Comparison of ENCODE assay signal across 8 cellular contexts in genomic region chr21:37564341-37564923, GRCh38.
A peak's percentile ranks its signal among the peaks of the same experiment; 100 is the strongest.
DNase-seq lines count a peak whose midpoint lies in the region; ATAC-seq, FAIRE-seq and TF ChIP-seq lines count a peak whose summit lies in the region.

No MANE protein-coding gene starts in this region.

- no peaks in the 10 kb centered on the region; the same call in 1 of the 2 replicates for H3K36me3 ChIP-seq in GM23338 (ENCODE audit: insufficient read depth)
- no peaks in the 10 kb centered on the region for H3K36me3 ChIP-seq in pancreas
- H3K36me3 ChIP-seq in tibial artery: no peaks in the 10 kb centered on the region

- no peaks in the 10 kb centered on the region; the same call in 1 of the 2 replicates for H3K79me2 ChIP-seq in GM23338 (replicated peaks; ENCODE audit: insufficient read depth)

- H3K4me3 ChIP-seq in GM23338: peak overlapping the region; percentile 48
- peak overlapping the region; percentile 69 for H3K4me3 ChIP-seq in LNCaP clone FGC (ENCODE audit: low read depth, low read length)
- H3K4me3 ChIP-seq in pancreas: peak overlapping the region; percentile 47 to 83 (median 72)
- H3K4me3 ChIP-seq in tibial artery: peak overlapping the region; percentile 63 to 70

- H4K20me1 ChIP-seq in GM23338 (replicated peaks; ENCODE audit: insufficient read depth): no peaks in the 10 kb centered on the region

- TF ChIP-seq CTCF in GM23338 (conservative IDR thresholded peaks at IDR 0.05; ENCODE audit: low read depth in 2 of 2) (peak in 1 of 2 experiments; percentile 41; a peak in 2 of 4 replicates), LNCaP clone FGC (IDR thresholded peaks at IDR 0.05; ENCODE audit: control insufficient read depth, extremely low read depth, insufficient read depth) (no peak), glutamatergic neuron (IDR thresholded peaks at IDR 0.05; ENCODE audit: partially characterized antibody, unreplicated experiment) (no peak), pancreas (IDR thresholded peaks at IDR 0.05) (no peak), tibial artery (IDR thresholded peaks at IDR 0.05) (no peak)

- H3K27me3 Mint-ChIP-seq in GM23338 (ENCODE audit: insufficient read depth, low read depth, poor library complexity): peaks cover 18% of the 10 kb centered on the region
- H3K27me3 Mint-ChIP-seq in activated naive CD4-positive, alpha-beta T cell treated with anti-CD3 and anti-CD28 coated beads, Interleukin-2, amount 50 U/mL, for 24 hours: no peaks in the 10 kb centered on the region
- H3K27me3 Mint-ChIP-seq in glutamatergic neuron (ENCODE audit: unreplicated experiment): no peaks in the 10 kb centered on the region

- peak; percentile 54 for DNase-seq in DMS79 (lab: John Stamatoyannopoulos, UW)
- peak; percentile 48 for DNase-seq in GM23338 (ENCODE audit: low spot score)
- DNase-seq in LNCaP clone FGC (ENCODE audit: low read depth): no peak
- DNase-seq in SIG-M5 treated with dmso at 0.1 percent for 504 hours (lab: John Stamatoyannopoulos, UW; ENCODE audit: unreplicated experiment): peak; percentile 92
- DNase-seq in glutamatergic neuron: no peak
- DNase-seq in pancreas: peak; percentile 75 to 81 (median 77)
- peak; percentile 79 to 93 for DNase-seq in tibial artery

- H3K36me3 Mint-ChIP-seq in GM23338 (ENCODE audit: low read depth) (peaks cover 3% of the 10 kb centered on the region; the same call in 2 of the 3 replicates), glutamatergic neuron (ENCODE audit: unreplicated experiment) (no peaks in the 10 kb centered on the region)
- H3K36me3 Mint-ChIP-seq in activated naive CD4-positive, alpha-beta T cell treated with anti-CD3 and anti-CD28 coated beads, Interleukin-2, amount 50 U/mL, for 24 hours: no peaks in the 10 kb centered on the region

- H3K4me1 Mint-ChIP-seq in GM23338: peaks cover 17% of the 10 kb centered on the region
- peaks cover 30% of the 10 kb centered on the region for H3K4me1 Mint-ChIP-seq in activated naive CD4-positive, alpha-beta T cell treated with anti-CD3 and anti-CD28 coated beads, Interleukin-2, amount 50 U/mL, for 24 hours
- H3K4me1 Mint-ChIP-seq in glutamatergic neuron (ENCODE audit: low read depth, unreplicated experiment): no peaks in the 10 kb centered on the region

- H3K4me3 Mint-ChIP-seq in GM23338 (peak overlapping the region; percentile 57), glutamatergic neuron (ENCODE audit: unreplicated experiment) (peak overlapping the region; percentile 82)
- H3K4me3 Mint-ChIP-seq in activated naive CD4-positive, alpha-beta T cell treated with anti-CD3 and anti-CD28 coated beads, Interleukin-2, amount 50 U/mL, for 24 hours: peak overlapping the region; percentile 94

- H3K27ac ChIP-seq in GM23338 (ENCODE audit: low read depth) (peak overlapping the region; percentile 78), pancreas (peak overlapping the region; percentile 84 to 94 (median 94)), tibial artery (peak overlapping the region; percentile 84 to 86)

- peak overlapping the region; percentile 93; the same call in 1 of the 2 replicates for H2AFZ ChIP-seq in GM23338

- peaks cover 20% of the 10 kb centered on the region for H3K4me1 ChIP-seq in GM23338 (ENCODE audit: insufficient read depth)
- peaks cover 0 to 11% (median 0%) of the 10 kb centered on the region in 3 donors for H3K4me1 ChIP-seq in pancreas
- peaks cover 0 to 21% (median 16%) of the 10 kb centered on the region in 4 donors for H3K4me1 ChIP-seq in tibial artery

- peak overlapping the region; percentile 88 for H3K27ac Mint-ChIP-seq in GM23338
- H3K27ac Mint-ChIP-seq in activated naive CD4-positive, alpha-beta T cell treated with anti-CD3 and anti-CD28 coated beads, Interleukin-2, amount 50 U/mL, for 24 hours: peak overlapping the region; percentile 100
- H3K27ac Mint-ChIP-seq in glutamatergic neuron (ENCODE audit: unreplicated experiment): peak overlapping the region; percentile 43

- H3K9me3 Mint-ChIP-seq in GM23338: peaks cover 11% of the 10 kb centered on the region; the same call in 2 of the 3 replicates
- no peaks in the 10 kb centered on the region for H3K9me3 Mint-ChIP-seq in activated naive CD4-positive, alpha-beta T cell treated with anti-CD3 and anti-CD28 coated beads, Interleukin-2, amount 50 U/mL, for 24 hours
- no peaks in the 10 kb centered on the region for H3K9me3 Mint-ChIP-seq in glutamatergic neuron (ENCODE audit: unreplicated experiment)

- H3K9me3 ChIP-seq in pancreas (no peaks in the 10 kb centered on the region), tibial artery (no peaks in the 10 kb centered on the region)

- H3K27me3 ChIP-seq in GM23338 (ENCODE audit: insufficient read depth) (peaks cover 12% of the 10 kb centered on the region), pancreas (no peaks in the 10 kb centered on the region), tibial artery (no peaks in the 10 kb centered on the region)

- H3F3A ChIP-seq in GM23338 (replicated peaks; ENCODE audit: low read depth): 0 out of 2 replicates have a peak, but pooled peaks cover 9% of the 10 kb centered on the region

- H3K9me2 ChIP-seq in GM23338 (ENCODE audit: insufficient read depth): peaks cover 11% of the 10 kb centered on the region

- 9 to 17% methylated on average over 14 of the region's 14 CpGs for WGBS in pancreas, 2 donors

- intact Hi-C loops in pancreas (cut with DNase I) (no loop called here), tibial artery (cut with DNase I; ENCODE audit: low total_unique reads) (loop anchor here (5.0 to 10.0 kb wide), 2 partner anchors 197 to 1610 kb away; partner anchors contain the start of gene DYRK1A)

- peak; percentile 67 for ATAC-seq in GM23338
- peak; percentile 71 to 86 (median 74) for ATAC-seq in pancreas

- FAIRE-seq in pancreas (lab: Jason Lieb, UNC): no peak

- peak overlapping the region; percentile 80 for H3K4me2 ChIP-seq in GM23338

TF ChIP-seq in GM23338, 12 proteins besides CTCF, POLR2A, EP300 and RAD21 (continues in another document):
- TF ChIP-seq CREB1 (CRISPR knock-in tag; IDR thresholded peaks at IDR 0.05; ENCODE audit: low read depth): no peak
- TF ChIP-seq STAT1 (IDR thresholded peaks at IDR 0.05; ENCODE audit: unreplicated experiment): no peak
- no peak for TF ChIP-seq ZNF114 (CRISPR knock-in tag; IDR thresholded peaks at IDR 0.05)
- TF ChIP-seq JUNB (IDR thresholded peaks at IDR 0.05; ENCODE audit: unreplicated experiment): no peak
- TF ChIP-seq NANOG (IDR thresholded peaks at IDR 0.05; ENCODE audit: borderline replicate concordance): no peak
- no peak for TF ChIP-seq EZH2phosphoT487 (IDR thresholded peaks at IDR 0.05; ENCODE audit: unreplicated experiment)
- no peak for TF ChIP-seq EZH2 (IDR thresholded peaks at IDR 0.05; ENCODE audit: low read depth, unreplicated experiment)
- TF ChIP-seq REST (IDR thresholded peaks at IDR 0.05; ENCODE audit: unreplicated experiment): no peak

Comparison
In these comparisons a context has a peak if more than half of its experiments do, and no peak if none do; other contexts are left out.
1. DNase-seq: peak in DMS79 (single experiment), GM23338 (single experiment), SIG-M5 treated with dmso at 0.1 percent for 504 hours (single experiment), pancreas (6 of 6) and tibial artery (2 of 2); none in LNCaP clone FGC (single experiment) and glutamatergic neuron (single experiment).
2. H3K27ac Mint-ChIP-seq: peak in every context shown above with its lines; median percentile 100 in activated naive CD4-positive, alpha-beta T cell treated with anti-CD3 and anti-CD28 coated beads, Interleukin-2, amount 50 U/mL, for 24 hours; 88 in GM23338; 43 in glutamatergic neuron.
3. Peak in every context shown above with its lines, with median percentiles within 50 percentile points of each other: H3K27ac ChIP-seq, H3K4me3 ChIP-seq and H3K4me3 Mint-ChIP-seq.